In genomic region chr20:2778602-2779321, GRCh38 we compare ENCODE assay signal across 27 cellular contexts. TPM values are rescaled to one million over a fixed set of nuclear protein-coding genes. Genes with fewer than 3 reads are reported as not detected.
"Had no signal": no experiment of that assay in that cellular context is flagged by ENCODE, and none has a peak within 500 bp of the region (broad histone marks: within the 10 kb centered on the region; RNA-seq: fewer than 3 reads in every experiment).

No MANE protein-coding gene starts in this region.

- H3K4me1 Mint-ChIP-seq: mesothelial cell of epicardium, natural killer cell, neural crest cell had no signal

- H3K27ac Mint-ChIP-seq: mesothelial cell of epicardium, natural killer cell, type B pancreatic cell had no signal

- H3K4me3 Mint-ChIP-seq: mesothelial cell of epicardium, natural killer cell, neural crest cell, type B pancreatic cell had no signal

- H3K36me3 Mint-ChIP-seq: mesothelial cell of epicardium, natural killer cell, type B pancreatic cell had no signal

- H3K4me3 ChIP-seq: heart left ventricle, spleen, uterus had no signal

- ATAC-seq: esophagus mucosa, heart left ventricle, natural killer cell, sciatic nerve had no signal

- H3K9me3 Mint-ChIP-seq: natural killer cell, type B pancreatic cell had no signal

- DNase-seq: cortex of kidney; effector memory CD4-positive, alpha-beta T cell; heart left ventricle; hypothalamus; kidney glomerular epithelial cell; natural killer cell; posterior cingulate gyrus; spleen; stimulated activated CD4-positive, alpha-beta T cell treated with anti-CD3 and anti-CD28 coated beads, Interleukin-15, amount 100 ng/mL, for 24 hours; stimulated activated CD4-positive, alpha-beta T cell treated with anti-CD3 and anti-CD28 coated beads, Interleukin-1b, Interleukin-23, amount 100 ng/mL, for 48 hours; stimulated activated CD4-positive, alpha-beta T cell treated with anti-CD3 and anti-CD28 coated beads, Interleukin-4, amount 100 ng/mL, for 4 hours; stimulated activated naive CD4-positive, alpha-beta T cell treated with Interleukin-2 at 50 U/mL for 16 hours; uterus had no signal

RNA-seq across cellular contexts. Expression of gene CPXM1, which starts 21.7 kb away (rescaled TPM):
- total RNA-seq: myocyte had no signal

RNA-seq across cellular contexts. Expression of gene C20orf141, which starts 36.0 kb away (rescaled TPM):
- total RNA-seq: esophagus mucosa, fibroblast of lung, frontal cortex, glomerular endothelial cell, heart left ventricle, liver, mesothelial cell of epicardium, mucosa of gallbladder, myocyte, natural killer cell, neural crest cell, osteocyte, pulmonary artery endothelial cell, sciatic nerve, skeletal muscle tissue, spleen, uterus had no signal

RNA-seq across cellular contexts. Expression of gene TMEM239, which starts 37.4 kb away (rescaled TPM):
- total RNA-seq: esophagus mucosa, fibroblast of lung, frontal cortex, glomerular endothelial cell, heart left ventricle, liver, mesothelial cell of epicardium, mucosa of gallbladder, myocyte, natural killer cell, neural crest cell, osteocyte, pulmonary artery endothelial cell, sciatic nerve, skeletal muscle tissue, spleen, uterus had no signal
